In genomic region chr3:4396599-4396998, GRCh38 we compare ENCODE assay signal across 22 cellular contexts.
"Had no signal": no experiment of that assay in that cellular context is flagged by ENCODE, and none has a peak within 500 bp of the region (broad histone marks: within the 10 kb centered on the region; RNA-seq: fewer than 3 reads in every experiment).

No MANE protein-coding gene starts in this region.

- H3K4me1 ChIP-seq: body of pancreas, left ventricle myocardium inferior, prostate gland, thyroid gland, upper lobe of right lung had no signal

- H3K27me3 Mint-ChIP-seq: naive thymus-derived CD8-positive, alpha-beta T cell had no signal

- H3K27ac Mint-ChIP-seq: activated naive CD4-positive, alpha-beta T cell treated with anti-CD3 and anti-CD28 coated beads for 36 hours; mesothelial cell of epicardium; T-helper 2 cell treated with Interferon-gamma antibody and Interleukin-4, amounts not matched to agents 5 μg/mL and 100 μg/mL, for 36 hours had no signal

- ATAC-seq: body of pancreas; naive thymus-derived CD8-positive, alpha-beta T cell; upper lobe of right lung had no signal

- H3K9me3 ChIP-seq: body of pancreas, left ventricle myocardium inferior, neutrophil, ovary, prostate gland, thyroid gland, upper lobe of right lung had no signal

- H3K4me3 ChIP-seq: body of pancreas, cardiac muscle cell, left ventricle myocardium inferior, ovary, prostate gland, SK-N-MC, thyroid gland, upper lobe of right lung had no signal

- H3K36me3 ChIP-seq: cardiac muscle cell, neutrophil, ovary, prostate gland, thyroid gland, upper lobe of right lung had no signal

- H3K27ac ChIP-seq: body of pancreas, cardiac muscle cell, left ventricle myocardium inferior, neutrophil, ovary, prostate gland, SK-N-MC, thyroid gland, upper lobe of right lung had no signal

- DNase-seq: activated effector memory CD4-positive, alpha-beta T cell treated with Interleukin-2 at 50 U/mL for 16 hours; activated naive CD4-positive, alpha-beta T cell treated with anti-CD3 and anti-CD28 coated beads for 36 hours; anterior cingulate cortex; body of pancreas; kidney glomerular epithelial cell; left ventricle myocardium inferior; naive thymus-derived CD8-positive, alpha-beta T cell; ovary; stimulated activated CD4-positive, alpha-beta T cell treated with anti-CD3 and anti-CD28 coated beads, Interleukin-2, amount 100 ng/mL, for 48 hours; stimulated activated CD8-positive, alpha-beta memory T cell treated with anti-CD3 and anti-CD28 coated beads, Interleukin-4, amount 100 ng/mL, for 48 hours; stimulated activated naive CD4-positive, alpha-beta T cell treated with Interleukin-2 at 50 U/mL for 16 hours; substantia nigra; thyroid gland; upper lobe of right lung had no signal

- H3K9me3 Mint-ChIP-seq: mesothelial cell of epicardium had no signal

- H3K27me3 ChIP-seq: body of pancreas, cardiac muscle cell, neutrophil, ovary, thyroid gland, upper lobe of right lung had no signal

- H3K4me3 Mint-ChIP-seq: activated naive CD4-positive, alpha-beta T cell treated with anti-CD3 and anti-CD28 coated beads for 36 hours; mesothelial cell of epicardium; naive thymus-derived CD8-positive, alpha-beta T cell; T-helper 2 cell treated with Interferon-gamma antibody and Interleukin-4, amounts not matched to agents 5 μg/mL and 100 μg/mL, for 36 hours had no signal

- FAIRE-seq: endometrium, TTC549 had no signal

- H3K4me1 Mint-ChIP-seq: mesothelial cell of epicardium had no signal
